In the genomic region with DNA sequence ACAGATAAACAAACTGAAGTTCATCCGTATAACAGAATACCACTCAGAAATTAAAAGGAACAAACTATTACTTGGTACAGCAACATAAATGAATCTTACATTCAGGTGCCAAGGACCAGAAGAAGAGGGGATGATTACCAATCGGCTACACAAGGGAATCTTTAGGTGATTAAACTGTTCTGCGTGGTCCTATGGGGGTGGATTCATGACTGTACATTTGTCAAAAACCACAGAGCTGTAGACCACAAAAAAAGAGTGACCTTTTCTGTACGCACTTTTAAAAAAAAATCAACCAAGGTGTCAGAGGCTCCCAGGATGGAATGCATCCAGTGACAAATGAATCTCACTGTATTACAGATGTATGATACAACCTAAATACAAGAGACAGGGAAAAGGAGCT, we compare ENCODE assay signal across 28 cellular contexts.
DNase-seq lines count a peak whose midpoint lies in the region; ATAC-seq and TF ChIP-seq lines count a peak whose summit lies in the region.
"Had no signal": no experiment of that assay in that cellular context is flagged by ENCODE, and none has a peak within 500 bp of the region (broad histone marks: within the 10 kb centered on the region; RNA-seq: fewer than 3 reads in every experiment).

No MANE protein-coding gene starts in this region.

- POLR2A ChIA-PET in activated CD8-positive, alpha-beta T cell treated with anti-CD3 and anti-CD28 coated beads for 36 hours (lab: Charles Lee), result no interaction called here
- POLR2A ChIA-PET in activated CD8-positive, alpha-beta T cell treated with anti-CD3 and anti-CD28 coated beads, Interleukin-2, amount 10 ng/mL, durations not matched to agents 7 days and 5 days (lab: Charles Lee), result no interaction called here
- POLR2A ChIA-PET in CD4-positive, alpha-beta T cell (lab: Charles Lee), result no interaction called here

- H3K4me3 Mint-ChIP-seq in activated CD8-positive, alpha-beta T cell treated with anti-CD3 and anti-CD28 coated beads for 36 hours, result no peak overlapping the region
- no peak overlapping the region for H3K4me3 Mint-ChIP-seq in activated CD8-positive, alpha-beta T cell treated with anti-CD3 and anti-CD28 coated beads, Interleukin-2, amount 10 ng/mL, durations not matched to agents 7 days and 5 days
- H3K4me3 Mint-ChIP-seq in CD4-positive, alpha-beta T cell, result no peak overlapping the region
- H3K4me3 Mint-ChIP-seq: B cell; CD8-positive, alpha-beta T cell; dendritic cell treated with granulocyte-macrophage colony-stimulating factor and Interleukin-4, amounts not matched to agents 40 ng/mL and 50 ng/mL, for 4 days; endodermal cell; HFFc6 had no signal

- intact Hi-C loops in activated CD8-positive, alpha-beta T cell treated with anti-CD3 and anti-CD28 coated beads for 36 hours (cut with micrococcal nuclease), result loop anchor here (5.0 kb wide), 1 partner anchor 111 kb away; no protein-coding TSS in a partner anchor
- intact Hi-C loops in esophagus muscularis mucosa (cut with DNase I), result no loop called here
- intact Hi-C loops in CD4-positive, alpha-beta T cell (cut with DNase I, micrococcal nuclease), result no loop called here

- H3K36me3 ChIP-seq in esophagus muscularis mucosa, result no peaks in the 10 kb centered on the region
- H3K36me3 ChIP-seq: adrenal gland, left lung had no signal

- H3K4me1 Mint-ChIP-seq in activated CD8-positive, alpha-beta T cell treated with anti-CD3 and anti-CD28 coated beads for 36 hours (ENCODE audit: low read depth), result peaks cover 41% of the 10 kb centered on the region
- peaks cover 20% of the 10 kb centered on the region for H3K4me1 Mint-ChIP-seq in activated CD8-positive, alpha-beta T cell treated with anti-CD3 and anti-CD28 coated beads, Interleukin-2, amount 10 ng/mL, durations not matched to agents 7 days and 5 days (ENCODE audit: low read depth)
- peaks cover 43% of the 10 kb centered on the region for H3K4me1 Mint-ChIP-seq in CD4-positive, alpha-beta T cell (ENCODE audit: low read depth)
- H3K4me1 Mint-ChIP-seq: endodermal cell had no signal

- DNase-seq in activated CD8-positive, alpha-beta T cell treated with anti-CD3 and anti-CD28 coated beads for 36 hours, result peak; percentile 57
- DNase-seq in activated CD8-positive, alpha-beta T cell treated with anti-CD3 and anti-CD28 coated beads, Interleukin-2, amount 10 ng/mL, durations not matched to agents 7 days and 5 days, result no peak
- DNase-seq in ELR (ENCODE audit: low read depth) (peak; percentile 5), M059J (ENCODE audit: low read depth) (peak; percentile 28), esophagus muscularis mucosa (ENCODE audit: extremely low spot score) (peak; percentile 21), ureter (ENCODE audit: low spot score) (no peak)
- DNase-seq in CD4-positive, alpha-beta T cell, result no peak
- DNase-seq: ACHN; activated effector memory CD4-positive, alpha-beta T cell treated with Interleukin-2 at 50 U/mL for 16 hours; adrenal gland; body of pancreas; CD8-positive, alpha-beta T cell; endodermal cell; foreskin fibroblast; HFFc6; left lung; mesenchymal stem cell; NCI-H1436 treated with DMSO at 0.1 percent for 48 hours; NCI-H2081 treated with DMSO at 0.1 percent for 48 hours; NCI-H2227 treated with DMSO at 0.1 percent for 48 hours; NCI-H526; NK-92 treated with Interleukin-12 subunit alpha and Interleukin-12 subunit beta, amount 100 ng/mL, for 24 hours; PC-3; testis had no signal

- WGBS in esophagus muscularis mucosa, result 62% methylated on average over 4 of the region's 4 CpGs

- H3K9me3 ChIP-seq in esophagus muscularis mucosa, result peaks cover 0 to 7% (median 0%) of the 10 kb centered on the region in 4 donors
- H3K9me3 ChIP-seq in CD4-positive, alpha-beta T cell (ENCODE audit: control insufficient read depth, low read length), result no peaks in the 10 kb centered on the region
- H3K9me3 ChIP-seq: adrenal gland, body of pancreas, testis had no signal

- no peaks in the 10 kb centered on the region for H3K27me3 Mint-ChIP-seq in activated CD8-positive, alpha-beta T cell treated with anti-CD3 and anti-CD28 coated beads for 36 hours
- H3K27me3 Mint-ChIP-seq in activated CD8-positive, alpha-beta T cell treated with anti-CD3 and anti-CD28 coated beads, Interleukin-2, amount 10 ng/mL, durations not matched to agents 7 days and 5 days (ENCODE audit: low read depth), result no peaks in the 10 kb centered on the region
- H3K27me3 Mint-ChIP-seq in CD4-positive, alpha-beta T cell, result no peaks in the 10 kb centered on the region

- H3K4me1 ChIP-seq in esophagus muscularis mucosa, result no peaks in the 10 kb centered on the region
- H3K4me1 ChIP-seq: adrenal gland, left lung, testis had no signal

- no peak for TF ChIP-seq EP300 in esophagus muscularis mucosa (IDR thresholded peaks at IDR 0.05)

- no peak overlapping the region for H3K27ac ChIP-seq in esophagus muscularis mucosa (replicated peaks in 1 of 4)
- no peak overlapping the region for H3K27ac ChIP-seq in CD4-positive, alpha-beta T cell (ENCODE audit: low read depth, low read length)
- H3K27ac ChIP-seq: adrenal gland, body of pancreas, left lung, SK-N-MC, testis had no signal

- no peaks in the 10 kb centered on the region for H3K27me3 ChIP-seq in esophagus muscularis mucosa
- H3K27me3 ChIP-seq in CD4-positive, alpha-beta T cell (ENCODE audit: control insufficient read depth, insufficient read depth, low read length), result no peaks in the 10 kb centered on the region
- H3K27me3 ChIP-seq: adrenal gland, body of pancreas, left lung, testis had no signal

- ATAC-seq in activated CD8-positive, alpha-beta T cell treated with anti-CD3 and anti-CD28 coated beads for 36 hours, result peak; percentile 83
- no peak for ATAC-seq in activated CD8-positive, alpha-beta T cell treated with anti-CD3 and anti-CD28 coated beads, Interleukin-2, amount 10 ng/mL, durations not matched to agents 7 days and 5 days
- ATAC-seq in CD4-positive, alpha-beta T cell (ENCODE audit: poor library complexity), result no peak
- ATAC-seq: body of pancreas; CD8-positive, alpha-beta T cell; left lung; PC-3 had no signal

- H3K27ac Mint-ChIP-seq in activated CD8-positive, alpha-beta T cell treated with anti-CD3 and anti-CD28 coated beads for 36 hours, result no peak overlapping the region
- H3K27ac Mint-ChIP-seq in activated CD8-positive, alpha-beta T cell treated with anti-CD3 and anti-CD28 coated beads, Interleukin-2, amount 10 ng/mL, durations not matched to agents 7 days and 5 days, result no peak overlapping the region
- no peak overlapping the region for H3K27ac Mint-ChIP-seq in CD4-positive, alpha-beta T cell
- H3K27ac Mint-ChIP-seq: B cell; CD8-positive, alpha-beta T cell; dendritic cell treated with granulocyte-macrophage colony-stimulating factor and Interleukin-4, amounts not matched to agents 40 ng/mL and 50 ng/mL, for 4 days; endodermal cell; HFFc6; IgD-negative memory B cell had no signal

- H3K36me3 Mint-ChIP-seq in activated CD8-positive, alpha-beta T cell treated with anti-CD3 and anti-CD28 coated beads for 36 hours (ENCODE audit: low read depth), result no peaks in the 10 kb centered on the region
- H3K36me3 Mint-ChIP-seq in activated CD8-positive, alpha-beta T cell treated with anti-CD3 and anti-CD28 coated beads, Interleukin-2, amount 10 ng/mL, durations not matched to agents 7 days and 5 days (ENCODE audit: low read depth), result peaks cover 3% of the 10 kb centered on the region
- no peaks in the 10 kb centered on the region for H3K36me3 Mint-ChIP-seq in CD4-positive, alpha-beta T cell (ENCODE audit: low read depth)
- H3K36me3 Mint-ChIP-seq: CD8-positive, alpha-beta T cell had no signal

- CTCF ChIA-PET in activated CD8-positive, alpha-beta T cell treated with anti-CD3 and anti-CD28 coated beads for 36 hours (lab: Charles Lee), result interaction anchor here (0.8 kb wide), 1 partner anchor 130 kb away, joined by 3 read pairs; no protein-coding TSS in a partner anchor
- CTCF ChIA-PET in activated CD8-positive, alpha-beta T cell treated with anti-CD3 and anti-CD28 coated beads, Interleukin-2, amount 10 ng/mL, durations not matched to agents 7 days and 5 days (lab: Charles Lee), result interaction anchor here (0.7 kb wide), 1 partner anchor 159 kb away, joined by 3 read pairs; no protein-coding TSS in a partner anchor
- CTCF ChIA-PET in CD4-positive, alpha-beta T cell (lab: Charles Lee), result no interaction called here

- H3K4me3 ChIP-seq in esophagus muscularis mucosa, result no peak overlapping the region
- H3K4me3 ChIP-seq: adrenal gland, body of pancreas, left lung, SK-N-MC, testis had no signal

- H3K9me3 Mint-ChIP-seq in activated CD8-positive, alpha-beta T cell treated with anti-CD3 and anti-CD28 coated beads for 36 hours, result peaks cover 6% of the 10 kb centered on the region
- H3K9me3 Mint-ChIP-seq in activated CD8-positive, alpha-beta T cell treated with anti-CD3 and anti-CD28 coated beads, Interleukin-2, amount 10 ng/mL, durations not matched to agents 7 days and 5 days (ENCODE audit: insufficient read depth), result no peaks in the 10 kb centered on the region
- H3K9me3 Mint-ChIP-seq in CD4-positive, alpha-beta T cell, result peaks cover 5% of the 10 kb centered on the region
- H3K9me3 Mint-ChIP-seq: dendritic cell treated with granulocyte-macrophage colony-stimulating factor and Interleukin-4, amounts not matched to agents 40 ng/mL and 50 ng/mL, for 4 days; endodermal cell; HFFc6 had no signal

- TF ChIP-seq CTCF in activated CD8-positive, alpha-beta T cell treated with anti-CD3 and anti-CD28 coated beads for 36 hours (IDR thresholded peaks at IDR 0.05), result no peak
- no peak for TF ChIP-seq CTCF in esophagus muscularis mucosa (IDR thresholded peaks at IDR 0.05)
- TF ChIP-seq CTCF in CD4-positive, alpha-beta T cell (IDR thresholded peaks at IDR 0.05), result no peak

- no peak for TF ChIP-seq POLR2A in esophagus muscularis mucosa (IDR thresholded peaks at IDR 0.05; ENCODE audit: low read depth)

Comparison
In these comparisons a context has a peak if more than half of its experiments do, and no peak if none do; other contexts are left out.
1. DNase-seq: peak in activated CD8-positive, alpha-beta T cell treated with anti-CD3 and anti-CD28 coated beads for 36 hours (single experiment), ELR (single experiment), M059J (single experiment) and esophagus muscularis mucosa (single experiment); none in activated CD8-positive, alpha-beta T cell treated with anti-CD3 and anti-CD28 coated beads, Interleukin-2, amount 10 ng/mL, durations not matched to agents 7 days and 5 days (single experiment), ureter (single experiment) and CD4-positive, alpha-beta T cell (0 of 10).